In genomic region chr10:7457478-7458316, GRCh38 we compare ENCODE assay signal across 11 cellular contexts. TPM values are rescaled to one million over a fixed set of nuclear protein-coding genes. Genes with fewer than 3 reads are reported as not detected.
DNase-seq lines count a peak whose midpoint lies in the region; ATAC-seq, FAIRE-seq and TF ChIP-seq lines count a peak whose summit lies in the region.
"Had no signal": no experiment of that assay in that cellular context is flagged by ENCODE, and none has a peak within 500 bp of the region (broad histone marks: within the 10 kb centered on the region; RNA-seq: fewer than 3 reads in every experiment).

No MANE protein-coding gene starts in this region.

- H3K9me3 ChIP-seq in H1 (ENCODE audit: insufficient read depth in 2 of 2, low read depth in 1 of 2, low read length in 1 of 2) (0 out of 4 replicates have a peak, but pooled peaks cover 0 to 2% of the 10 kb centered on the region in 2 experiments), ascending aorta (no peaks in the 10 kb centered on the region), Peyer's patch (no peaks in the 10 kb centered on the region)

- no peak overlapping the region; the same call in 1 of the 2 replicates for H2BK20ac ChIP-seq in H1 (ENCODE audit: low read length)

- no peaks in the 10 kb centered on the region for H3K27me3 ChIP-seq in H1 (replicated peaks in 1 of 4; ENCODE audit: control insufficient read depth in 3 of 4, extremely low read depth in 1 of 4, insufficient read depth in 3 of 4, low read length in 3 of 4)
- no peaks in the 10 kb centered on the region for H3K27me3 ChIP-seq in ascending aorta
- no peaks in the 10 kb centered on the region for H3K27me3 ChIP-seq in Peyer's patch

- no peak overlapping the region for H2AFZ ChIP-seq in H1 (ENCODE audit: low read length)

- no peak overlapping the region for H3K4me3 ChIP-seq in H1 (ENCODE audit: extremely low read depth in 1 of 4, insufficient read depth in 2 of 4, low read depth in 3 of 4, low read length in 4 of 4)
- no peak overlapping the region for H3K4me3 ChIP-seq in ascending aorta
- H3K4me3 ChIP-seq in Peyer's patch = no peak overlapping the region

- no peak overlapping the region for H3K4ac ChIP-seq in H1 (replicated peaks; ENCODE audit: insufficient read length, low read depth, low read length)

- H3K23ac ChIP-seq in H1 (ENCODE audit: insufficient read length) = no peak overlapping the region

- no peak overlapping the region for H2BK12ac ChIP-seq in H1 (ENCODE audit: low read depth, low read length)

- CTCF ChIA-PET in H1 (lab: Charles Lee; ENCODE audit: partially characterized antibody) = no interaction called here

- H3K36me3 ChIP-seq in H1 (ENCODE audit: control insufficient read depth in 2 of 4, insufficient read depth in 4 of 4, low read length in 3 of 4) = no peaks in the 10 kb centered on the region
- H3K36me3 ChIP-seq in ascending aorta = no peaks in the 10 kb centered on the region
- no peaks in the 10 kb centered on the region for H3K36me3 ChIP-seq in Peyer's patch

- H3K14ac ChIP-seq in H1 (ENCODE audit: insufficient read length) = no peak overlapping the region

- peak overlapping the region; percentile 66 for H4K91ac ChIP-seq in H1 (replicated peaks; ENCODE audit: insufficient read length, low read length)

- H4K5ac ChIP-seq in H1 (ENCODE audit: insufficient read length, low read depth, low read length) = no peak overlapping the region

- 84% methylated on average over 14 of the region's 14 CpGs; no CpG with 5 or more reads in 1 of the 2 experiments for WGBS in H1 (ENCODE audit: extremely low coverage in 1 of 2, insufficient coverage in 1 of 2, insufficient read length in 1 of 2, insufficient replicate concordance in 2 of 2, low coverage in 1 of 2, low lambda C conversion rate in 2 of 2, missing lambda C conversion rate in 1 of 2), 2 experiments

- H2BK5ac ChIP-seq in H1 (ENCODE audit: low read depth, low read length) = no peak overlapping the region

- TF ChIP-seq RAD21 in H1 (IDR thresholded peaks at IDR 0.05 in 1 of 2, conservative IDR thresholded peaks at IDR 0.05 in 1 of 2; ENCODE audit: low read depth in 2 of 2, low read length in 2 of 2) = no peak

- no peak overlapping the region for H2BK120ac ChIP-seq in H1 (replicated peaks; ENCODE audit: low read depth, low read length)

- ATAC-seq in GM21529 (IDR thresholded peaks at IDR 0.05; ENCODE audit: unreplicated experiment) (peak; percentile 91), HG03354 (IDR thresholded peaks at IDR 0.05; ENCODE audit: poor library complexity, severe bottlenecking, unreplicated experiment) (peak; percentile 60), esophagus mucosa (no peak)
- ATAC-seq: activated naive CD8-positive, alpha-beta T cell treated with anti-CD3 and anti-CD28 coated beads, Interleukin-2, amount 50 U/mL, for 24 hours had no signal

- FAIRE-seq in GM18507 (lab: Jason Lieb, UNC) (peak; percentile 93), H1 (lab: Jason Lieb, UNC) (no peak)

- no peak overlapping the region for H3K27ac ChIP-seq in H1 (ENCODE audit: low read depth, low read length)
- H3K27ac ChIP-seq in ascending aorta = no peak overlapping the region
- no peak overlapping the region for H3K27ac ChIP-seq in Peyer's patch

- H3K9ac ChIP-seq in H1 (replicated peaks in 1 of 4; ENCODE audit: extremely low read depth in 1 of 4, low read depth in 3 of 4, low read length in 3 of 4) = no peak overlapping the region

- TF ChIP-seq CTCF in H1 (IDR thresholded peaks at IDR 0.05; ENCODE audit: control extremely low read depth in 1 of 3, insufficient read depth in 1 of 3, low read depth in 1 of 3, low read length in 3 of 3) = no peak
- no peak for TF ChIP-seq CTCF in ascending aorta (IDR thresholded peaks at IDR 0.05)
- TF ChIP-seq CTCF in Peyer's patch (IDR thresholded peaks at IDR 0.05) = no peak

- H3K18ac ChIP-seq in H1 (ENCODE audit: extremely low read depth, low read length) = no peak overlapping the region; the same call in 1 of the 2 replicates

- H3K4me2 ChIP-seq in H1 (ENCODE audit: insufficient read depth in 1 of 2, low read depth in 2 of 2, low read length in 2 of 2) = no peak overlapping the region

- no peak for TF ChIP-seq EP300 in H1 (IDR thresholded peaks at IDR 0.05; ENCODE audit: borderline replicate concordance in 1 of 2, low read depth in 2 of 2, low read length in 2 of 2)

- H3K56ac ChIP-seq in H1 (replicated peaks; ENCODE audit: insufficient read length, low read depth, low read length) = no peak overlapping the region

- H4K8ac ChIP-seq in H1 (ENCODE audit: extremely low read depth, insufficient read depth, low read length) = no peak overlapping the region

- TF ChIP-seq POLR2A in H1 (IDR thresholded peaks at IDR 0.05; ENCODE audit: control extremely low read depth in 1 of 2, low read depth in 2 of 2, low read length in 2 of 2) (no peak), Peyer's patch (IDR thresholded peaks at IDR 0.05) (no peak)

- H2AK5ac ChIP-seq in H1 (ENCODE audit: low read depth, low read length) = no peak overlapping the region

- H3K79me1 ChIP-seq in H1 (ENCODE audit: low read depth, low read length) = no peaks in the 10 kb centered on the region

- intact Hi-C loops in ascending aorta (cut with DNase I) = no loop called here

- DNase-seq in GM18507 (ENCODE audit: extremely low spot score, insufficient read length, low read depth) (no peak), H1 (ENCODE audit: low read depth in 1 of 2, low spot score in 2 of 2) (no peak), ascending aorta (ENCODE audit: low spot score in 2 of 2) (no peak), Peyer's patch (no peak), glomerular visceral epithelial cell (ENCODE audit: extremely low spot score) (no peak)
- DNase-seq: activated CD4-positive, alpha-beta T cell treated with anti-CD3 and anti-CD28 coated beads, Interleukin-2, amount 50 U/mL, for 48 hours; activated naive CD8-positive, alpha-beta T cell treated with anti-CD3 and anti-CD28 coated beads, Interleukin-2, amount 50 U/mL, for 24 hours; mammary epithelial cell had no signal

- H4K20me1 ChIP-seq in H1 (replicated peaks in 1 of 2; ENCODE audit: control insufficient read depth in 1 of 2, insufficient read depth in 2 of 2, low read length in 2 of 2) = no peaks in the 10 kb centered on the region

- H2BK15ac ChIP-seq in H1 (ENCODE audit: low read length) = no peak overlapping the region

- no peaks in the 10 kb centered on the region for H3K79me2 ChIP-seq in H1 (ENCODE audit: control insufficient read depth in 1 of 2, insufficient read depth in 2 of 2, low read length in 2 of 2)

- H3K23me2 ChIP-seq in H1 (ENCODE audit: low read depth, low read length) = no peaks in the 10 kb centered on the region

- POLR2A ChIA-PET in H1 (lab: Charles Lee; ENCODE audit: partially characterized antibody) = no interaction called here

- peaks cover 0 to 4% (median 3%) of the 10 kb centered on the region in 4 experiments; a peak in 4 of 7 replicates for H3K4me1 ChIP-seq in H1 (replicated peaks in 1 of 4; ENCODE audit: control insufficient read depth in 3 of 4, insufficient read depth in 4 of 4, low read length in 3 of 4)
- no peaks in the 10 kb centered on the region for H3K4me1 ChIP-seq in ascending aorta
- no peaks in the 10 kb centered on the region for H3K4me1 ChIP-seq in Peyer's patch

TF ChIP-seq in H1, 55 proteins besides CTCF, POLR2A, EP300 and RAD21:
- no peak for TF ChIP-seq SUZ12 (IDR thresholded peaks at IDR 0.05; ENCODE audit: low read length)
- TF ChIP-seq EGR1 (IDR thresholded peaks at IDR 0.05; ENCODE audit: borderline replicate concordance, low read depth, low read length) = no peak
- no peak for TF ChIP-seq EZH2 (IDR thresholded peaks at IDR 0.05; ENCODE audit: low read depth, low read length, severe bottlenecking)
- no peak for TF ChIP-seq SP1 (IDR thresholded peaks at IDR 0.05; ENCODE audit: low read depth, low read length)
- no peak for TF ChIP-seq TAF1 (IDR thresholded peaks at IDR 0.05; ENCODE audit: low read depth, low read length)
- no peak for TF ChIP-seq NANOG (IDR thresholded peaks at IDR 0.05; ENCODE audit: insufficient read depth, low read depth, low read length, poor library complexity, severe bottlenecking)

RNA-seq across cellular contexts. Expression of gene SFMBT2, which starts 46.9 kb away (rescaled TPM):
- total RNA-seq in H1 (2021; fragmentation: NEBNext Ultra II Directional; extraction: Animal tissue kit (Norgen Biotek cat#: 25700)) = 8.6 and 11.0 TPM in 2 replicates
- 2.9 and 3.4 TPM in 2 replicates for polyA plus RNA-seq in H1 (2011; rRNA removed)
- polyA plus RNA-seq in H1 (2011; cell fraction: cytosol; rRNA removed) = 3.7 TPM
- polyA plus RNA-seq in H1 (2011; cell fraction: nucleus; rRNA removed) = 9.6 TPM
- 2.8 to 5.2 TPM (median 4.2 TPM) in 4 replicates for polyA plus RNA-seq in H1 (2012, experiment 1 of 2)
- polyA plus RNA-seq in H1 (2012, experiment 2 of 2) = 0.37 TPM
- polyA plus RNA-seq in H1 (2013, experiment 1 of 2) = 2.7 TPM
- 2.6 TPM for polyA plus RNA-seq in H1 (2013, experiment 2 of 2)
- 10.4 and 10.8 TPM in 2 replicates for polyA minus RNA-seq in H1 (2011; rRNA and poly(A)+ RNA removed)
- 5.7 TPM for polyA minus RNA-seq in H1 (2011; cell fraction: cytosol; rRNA and poly(A)+ RNA removed)
- 21.6 TPM for polyA minus RNA-seq in H1 (2011; cell fraction: nucleus; rRNA and poly(A)+ RNA removed)
- total RNA-seq in ascending aorta (2.2 TPM), Peyer's patch (10 to 100 TPM in 1 of 4 donors, 1 to 10 TPM in 3; 2.6 to 26.4 (median 4.5) TPM), esophagus mucosa (1.3 TPM)
